In genomic region chr14:99968156-99968920, GRCh38 we compare ENCODE assay signal across 2 cellular contexts.
TF ChIP-seq lines count a peak whose summit lies in the region.

No MANE protein-coding gene starts in this region.

TF ChIP-seq in GM23338, 12 proteins besides CTCF, POLR2A, EP300 and RAD21 (continued from another document):
- TF ChIP-seq, protein P1, sequence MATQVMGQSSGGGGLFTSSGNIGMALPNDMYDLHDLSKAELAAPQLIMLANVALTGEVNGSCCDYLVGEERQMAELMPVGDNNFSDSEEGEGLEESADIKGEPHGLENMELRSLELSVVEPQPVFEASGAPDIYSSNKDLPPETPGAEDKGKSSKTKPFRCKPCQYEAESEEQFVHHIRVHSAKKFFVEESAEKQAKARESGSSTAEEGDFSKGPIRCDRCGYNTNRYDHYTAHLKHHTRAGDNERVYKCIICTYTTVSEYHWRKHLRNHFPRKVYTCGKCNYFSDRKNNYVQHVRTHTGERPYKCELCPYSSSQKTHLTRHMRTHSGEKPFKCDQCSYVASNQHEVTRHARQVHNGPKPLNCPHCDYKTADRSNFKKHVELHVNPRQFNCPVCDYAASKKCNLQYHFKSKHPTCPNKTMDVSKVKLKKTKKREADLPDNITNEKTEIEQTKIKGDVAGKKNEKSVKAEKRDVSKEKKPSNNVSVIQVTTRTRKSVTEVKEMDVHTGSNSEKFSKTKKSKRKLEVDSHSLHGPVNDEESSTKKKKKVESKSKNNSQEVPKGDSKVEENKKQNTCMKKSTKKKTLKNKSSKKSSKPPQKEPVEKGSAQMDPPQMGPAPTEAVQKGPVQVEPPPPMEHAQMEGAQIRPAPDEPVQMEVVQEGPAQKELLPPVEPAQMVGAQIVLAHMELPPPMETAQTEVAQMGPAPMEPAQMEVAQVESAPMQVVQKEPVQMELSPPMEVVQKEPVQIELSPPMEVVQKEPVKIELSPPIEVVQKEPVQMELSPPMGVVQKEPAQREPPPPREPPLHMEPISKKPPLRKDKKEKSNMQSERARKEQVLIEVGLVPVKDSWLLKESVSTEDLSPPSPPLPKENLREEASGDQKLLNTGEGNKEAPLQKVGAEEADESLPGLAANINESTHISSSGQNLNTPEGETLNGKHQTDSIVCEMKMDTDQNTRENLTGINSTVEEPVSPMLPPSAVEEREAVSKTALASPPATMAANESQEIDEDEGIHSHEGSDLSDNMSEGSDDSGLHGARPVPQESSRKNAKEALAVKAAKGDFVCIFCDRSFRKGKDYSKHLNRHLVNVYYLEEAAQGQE (IDR thresholded peaks at IDR 0.05; ENCODE audit: unreplicated experiment): no peak
- TF ChIP-seq POLR2AphosphoS5 (IDR thresholded peaks at IDR 0.05; ENCODE audit: low read depth): no peak
- no peak for TF ChIP-seq STAT1 (IDR thresholded peaks at IDR 0.05; ENCODE audit: unreplicated experiment)

TF ChIP-seq in WTC11, 78 proteins besides CTCF, POLR2A, EP300 and RAD21 (continued from another document):
- TF ChIP-seq HMGXB4 (CRISPR knock-in tag; IDR thresholded peaks at IDR 0.05): no peak
- TF ChIP-seq, protein P2, sequence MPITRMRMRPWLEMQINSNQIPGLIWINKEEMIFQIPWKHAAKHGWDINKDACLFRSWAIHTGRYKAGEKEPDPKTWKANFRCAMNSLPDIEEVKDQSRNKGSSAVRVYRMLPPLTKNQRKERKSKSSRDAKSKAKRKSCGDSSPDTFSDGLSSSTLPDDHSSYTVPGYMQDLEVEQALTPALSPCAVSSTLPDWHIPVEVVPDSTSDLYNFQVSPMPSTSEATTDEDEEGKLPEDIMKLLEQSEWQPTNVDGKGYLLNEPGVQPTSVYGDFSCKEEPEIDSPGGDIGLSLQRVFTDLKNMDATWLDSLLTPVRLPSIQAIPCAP (CRISPR knock-in tag; IDR thresholded peaks at IDR 0.05): no peak
TF ChIP-seq in WTC11: peak in this region for 1.
